In genomic region chr4:1726146-1726934, GRCh38 we compare ENCODE assay signal across 8 cellular contexts. TPM values are rescaled to one million over a fixed set of nuclear protein-coding genes. Genes with fewer than 3 reads are reported as not detected.
DNase-seq lines count a peak whose midpoint lies in the region; ATAC-seq and TF ChIP-seq lines count a peak whose summit lies in the region.

No MANE protein-coding gene starts in this region.

- H3K36me3 Mint-ChIP-seq in activated naive CD4-positive, alpha-beta T cell treated with anti-CD3 and anti-CD28 coated beads, Interleukin-2, amount 50 U/mL, for 24 hours = peaks cover 5% of the 10 kb centered on the region

- peak overlapping the region; percentile 52 for H3K4me3 Mint-ChIP-seq in activated naive CD4-positive, alpha-beta T cell treated with anti-CD3 and anti-CD28 coated beads, Interleukin-2, amount 50 U/mL, for 24 hours

- H3K4me3 ChIP-seq in GM12864 (ENCODE audit: low read depth, low read length) (no peak overlapping the region), NB4 (ENCODE audit: low read depth, low read length) (no peak overlapping the region), SU-DHL-6 (ENCODE audit: insufficient read depth, low read length, poor library complexity, severe bottlenecking) (no peak overlapping the region), upper lobe of left lung (no peak overlapping the region)

- H3K4me1 Mint-ChIP-seq in activated naive CD4-positive, alpha-beta T cell treated with anti-CD3 and anti-CD28 coated beads, Interleukin-2, amount 50 U/mL, for 24 hours = peaks cover 65% of the 10 kb centered on the region

- no peak for TF ChIP-seq EP300 in upper lobe of left lung (IDR thresholded peaks at IDR 0.05)

- TF ChIP-seq CTCF in GM12864 (IDR thresholded peaks at IDR 0.05; ENCODE audit: low read depth, low read length, missing control alignments) = peak; percentile 98
- peak; percentile 100 for TF ChIP-seq CTCF in NB4 (IDR thresholded peaks at IDR 0.05; ENCODE audit: low read depth, low read length)
- TF ChIP-seq CTCF in SU-DHL-6 (IDR thresholded peaks at IDR 0.05; ENCODE audit: insufficient read depth, low read length, poor library complexity, severe bottlenecking) = peak; percentile 98
- peak; percentile 94 to 99 (median 96) for TF ChIP-seq CTCF in upper lobe of left lung (IDR thresholded peaks at IDR 0.05)

- H3K27ac ChIP-seq in SU-DHL-6 (ENCODE audit: low read depth, low read length) = no peak overlapping the region
- H3K27ac ChIP-seq in upper lobe of left lung = peak overlapping the region; percentile 56 to 86 (median 79)

- peak overlapping the region; percentile 59 for H3K27ac Mint-ChIP-seq in activated naive CD4-positive, alpha-beta T cell treated with anti-CD3 and anti-CD28 coated beads, Interleukin-2, amount 50 U/mL, for 24 hours

- peaks cover 42 to 67% (median 53%) of the 10 kb centered on the region in 4 donors for H3K4me1 ChIP-seq in upper lobe of left lung

- H3K27me3 Mint-ChIP-seq in activated naive CD4-positive, alpha-beta T cell treated with anti-CD3 and anti-CD28 coated beads, Interleukin-2, amount 50 U/mL, for 24 hours = no peaks in the 10 kb centered on the region

- H2AFZ ChIP-seq in SU-DHL-6 (ENCODE audit: low read depth, low read length, severe bottlenecking) = no peak overlapping the region

- no peak overlapping the region for H3K9ac ChIP-seq in SU-DHL-6 (ENCODE audit: low read length)

- H3K9me3 ChIP-seq in SU-DHL-6 (ENCODE audit: insufficient read depth, low read length) (no peaks in the 10 kb centered on the region), upper lobe of left lung (no peaks in the 10 kb centered on the region)

- peaks cover 10% of the 10 kb centered on the region; the same call in 1 of the 2 replicates for H4K20me1 ChIP-seq in SU-DHL-6 (ENCODE audit: low read depth, low read length)

- no peaks in the 10 kb centered on the region for H3K27me3 ChIP-seq in SU-DHL-6 (ENCODE audit: low read length)
- no peaks in the 10 kb centered on the region for H3K27me3 ChIP-seq in upper lobe of left lung

- peaks cover 30% of the 10 kb centered on the region for H3K36me3 ChIP-seq in SU-DHL-6 (ENCODE audit: low read length)
- peaks cover 0 to 25% (median 9%) of the 10 kb centered on the region in 4 donors for H3K36me3 ChIP-seq in upper lobe of left lung

- no peak overlapping the region for H3K4me2 ChIP-seq in SU-DHL-6 (ENCODE audit: low read depth, low read length, poor library complexity, severe bottlenecking)

- H3K9me2 ChIP-seq in SU-DHL-6 (replicated peaks; ENCODE audit: insufficient read depth, low read length) = no peaks in the 10 kb centered on the region

- TF ChIP-seq POLR2A in NB4 (IDR thresholded peaks at IDR 0.05; ENCODE audit: extremely low read depth, insufficient read length) (no peak), upper lobe of left lung (IDR thresholded peaks at IDR 0.05) (no peak)

- intact Hi-C loops in posterior cingulate gyrus (cut with DNase I) = loop anchor here (1.0 kb wide), 2 partner anchors 33 to 370 kb away; no protein-coding TSS in a partner anchor

- peaks cover 87% of the 10 kb centered on the region for H3K79me2 ChIP-seq in SU-DHL-6 (ENCODE audit: insufficient read depth, low read length)

- DNase-seq in GM12864 (ENCODE audit: low read depth) = no peak
- DNase-seq in NB4 (ENCODE audit: low read depth) = peak; percentile 93
- DNase-seq in glomerular visceral epithelial cell (ENCODE audit: extremely low spot score) = peak; percentile 88
- peak; percentile 77 to 98 (median 94) for DNase-seq in posterior cingulate gyrus
- peak; percentile 85 to 94 for DNase-seq in upper lobe of left lung

- ATAC-seq in upper lobe of left lung (ENCODE audit: low FRiP score in 2 of 2) (peak; percentile 76 to 82), GM18858 (IDR thresholded peaks at IDR 0.05; ENCODE audit: unreplicated experiment) (no peak)

- 45 to 49% methylated on average over 9 to 17 of the region's 17 CpGs for WGBS in upper lobe of left lung, 2 donors

- H3K9me3 Mint-ChIP-seq in activated naive CD4-positive, alpha-beta T cell treated with anti-CD3 and anti-CD28 coated beads, Interleukin-2, amount 50 U/mL, for 24 hours = no peaks in the 10 kb centered on the region

- peaks cover 14% of the 10 kb centered on the region for H3F3A ChIP-seq in SU-DHL-6 (ENCODE audit: insufficient read depth)

RNA-seq across cellular contexts. Expression of gene TACC3, which starts 5.0 kb away (rescaled TPM):
- 10 to 100 TPM in 5 of 6 donors, 1 to 10 TPM in 1; 8.9 to 47.4 (median 21.9) TPM for total RNA-seq in upper lobe of left lung

RNA-seq across cellular contexts. Expression of gene TMEM129, which starts 5.2 kb away (rescaled TPM):
- 10 to 100 TPM; 38.9 to 99.1 (median 49.6) TPM for total RNA-seq in upper lobe of left lung

RNA-seq across cellular contexts. Expression of gene SLBP, which starts 14.2 kb away (rescaled TPM):
- total RNA-seq in upper lobe of left lung = 10 to 100 TPM; 33.0 to 51.1 (median 38.0) TPM

RNA-seq across cellular contexts. Expression of gene FAM53A, which starts 42.2 kb away (rescaled TPM):
- total RNA-seq in upper lobe of left lung = 10 to 100 TPM in 1 of 6 donors, 1 to 10 TPM in 4, under 1 TPM in 1; 0.59 to 17.8 (median 2.5) TPM
